ENCODE assay signal across 19 cellular contexts in genomic region chr5:10580531-10581423, GRCh38. TPM values are rescaled to one million over a fixed set of nuclear protein-coding genes. Genes with fewer than 3 reads are reported as not detected.
DNase-seq lines count a peak whose midpoint lies in the region; ATAC-seq and TF ChIP-seq lines count a peak whose summit lies in the region.
"Had no signal": no experiment of that assay in that cellular context is flagged by ENCODE, and none has a peak within 500 bp of the region (broad histone marks: within the 10 kb centered on the region; RNA-seq: fewer than 3 reads in every experiment).

No MANE protein-coding gene starts in this region.

- CTCF ChIA-PET in activated CD8-positive, alpha-beta memory T cell treated with anti-CD3 and anti-CD28 coated beads, Interleukin-2, amount 10 ng/mL, durations not matched to agents 7 days and 5 days (lab: Charles Lee) = interaction anchor here (0.9 kb wide), 1 partner anchor 10 kb away, joined by 3 read pairs; no protein-coding TSS in a partner anchor

- H3K18ac ChIP-seq in neuronal stem cell (ENCODE audit: low read length) = peak overlapping the region; percentile 69

- H3K23ac ChIP-seq in neuronal stem cell (ENCODE audit: low read depth, low read length, poor library complexity) = peak overlapping the region; percentile 56

- peaks cover 7% of the 10 kb centered on the region for H3K27me3 Mint-ChIP-seq in stimulated activated naive CD8-positive, alpha-beta T cell treated with anti-CD3 and anti-CD28 coated beads, Interleukin-15, Interleukin-2, amounts not matched to agents 100 ng/mL and 50 ng/mL, for 24 hours
- H3K27me3 Mint-ChIP-seq in activated CD8-positive, alpha-beta memory T cell treated with anti-CD3 and anti-CD28 coated beads, Interleukin-2, amount 10 ng/mL, durations not matched to agents 7 days and 5 days = peaks cover 14% of the 10 kb centered on the region

- H3K9me3 ChIP-seq in neuronal stem cell (replicated peaks in 1 of 2; ENCODE audit: control insufficient read depth in 2 of 2, insufficient read depth in 1 of 2, low read depth in 1 of 2, low read length in 2 of 2) = peaks cover 2 to 3% of the 10 kb centered on the region in 2 donors
- H3K9me3 ChIP-seq in ovary = no peaks in the 10 kb centered on the region
- H3K9me3 ChIP-seq: mucosa of descending colon had no signal

- no peak overlapping the region for H3K4me3 ChIP-seq in neuronal stem cell (ENCODE audit: low read length in 2 of 2)
- no peak overlapping the region for H3K4me3 ChIP-seq in ovary
- H3K4me3 ChIP-seq: hepatocyte, mucosa of descending colon had no signal

- no CpG with 5 or more reads among the region's 9 CpGs for WGBS in neuronal stem cell (ENCODE audit: extremely low coverage in 2 of 2, insufficient read length in 2 of 2, insufficient replicate concordance in 1 of 2), 2 donors
- WGBS in ovary, 3 donors = 87 to 91% (median 90%) methylated on average over 9 of the region's 9 CpGs

- H3K4me1 Mint-ChIP-seq in stimulated activated naive CD8-positive, alpha-beta T cell treated with anti-CD3 and anti-CD28 coated beads, Interleukin-15, Interleukin-2, amounts not matched to agents 100 ng/mL and 50 ng/mL, for 24 hours (ENCODE audit: low read depth) = peaks cover 88% of the 10 kb centered on the region
- H3K4me1 Mint-ChIP-seq in activated CD8-positive, alpha-beta memory T cell treated with anti-CD3 and anti-CD28 coated beads, Interleukin-2, amount 10 ng/mL, durations not matched to agents 7 days and 5 days = peaks cover 57% of the 10 kb centered on the region

- TF ChIP-seq EP300 in ovary (IDR thresholded peaks at IDR 0.05) = no peak

- no peak overlapping the region for H3K4ac ChIP-seq in neuronal stem cell (ENCODE audit: low read length)

- no peak for TF ChIP-seq POLR2A in ovary (IDR thresholded peaks at IDR 0.05)

- H3K27ac Mint-ChIP-seq in stimulated activated naive CD8-positive, alpha-beta T cell treated with anti-CD3 and anti-CD28 coated beads, Interleukin-15, Interleukin-2, amounts not matched to agents 100 ng/mL and 50 ng/mL, for 24 hours = peak overlapping the region; percentile 8
- no peak overlapping the region for H3K27ac Mint-ChIP-seq in activated CD8-positive, alpha-beta memory T cell treated with anti-CD3 and anti-CD28 coated beads, Interleukin-2, amount 10 ng/mL, durations not matched to agents 7 days and 5 days
- H3K27ac Mint-ChIP-seq: activated CD4-positive, alpha-beta T cell treated with anti-CD3 and anti-CD28 coated beads for 36 hours had no signal

- no peaks in the 10 kb centered on the region for H3K27me3 ChIP-seq in neuronal stem cell (ENCODE audit: control insufficient read depth in 3 of 3, insufficient read depth in 3 of 3, low read depth in 1 of 3, low read length in 3 of 3)
- no peaks in the 10 kb centered on the region for H3K27me3 ChIP-seq in ovary
- H3K27me3 ChIP-seq: hepatocyte had no signal

- H3K27ac ChIP-seq in neuronal stem cell (replicated peaks; ENCODE audit: low read length) = no peak overlapping the region
- H3K27ac ChIP-seq in ovary = no peak overlapping the region
- H3K27ac ChIP-seq: foreskin keratinocyte, hepatocyte had no signal

- H4K8ac ChIP-seq in neuronal stem cell (ENCODE audit: low read depth, low read length) = no peak overlapping the region

- H3K4me1 ChIP-seq in neuronal stem cell (ENCODE audit: control insufficient read depth in 2 of 2, insufficient read depth in 1 of 2, low read depth in 1 of 2, low read length in 2 of 2) (peaks cover 8 to 11% of the 10 kb centered on the region in 2 donors), ovary (ENCODE audit: insufficient read depth) (no peaks in the 10 kb centered on the region)
- H3K4me1 ChIP-seq: foreskin keratinocyte had no signal

- peak overlapping the region; percentile 14 for H3K9ac ChIP-seq in neuronal stem cell (ENCODE audit: low read depth, low read length, poor library complexity)

- no peaks in the 10 kb centered on the region for H3K9me3 Mint-ChIP-seq in stimulated activated naive CD8-positive, alpha-beta T cell treated with anti-CD3 and anti-CD28 coated beads, Interleukin-15, Interleukin-2, amounts not matched to agents 100 ng/mL and 50 ng/mL, for 24 hours
- H3K9me3 Mint-ChIP-seq in activated CD8-positive, alpha-beta memory T cell treated with anti-CD3 and anti-CD28 coated beads, Interleukin-2, amount 10 ng/mL, durations not matched to agents 7 days and 5 days (ENCODE audit: low read depth) = no peaks in the 10 kb centered on the region
- H3K9me3 Mint-ChIP-seq: central memory CD8-positive, alpha-beta T cell had no signal

- no peak overlapping the region for H3K4me2 ChIP-seq in neuronal stem cell (ENCODE audit: insufficient read depth, low read length, poor library complexity, severe bottlenecking)
- H3K4me2 ChIP-seq: hepatocyte had no signal

- intact Hi-C loops in ovary (cut with DNase I) = no loop called here

- H3K14ac ChIP-seq in neuronal stem cell (ENCODE audit: low read length) = no peak overlapping the region

- no peak for DNase-seq in stimulated activated naive CD8-positive, alpha-beta T cell treated with anti-CD3 and anti-CD28 coated beads, Interleukin-15, Interleukin-2, amounts not matched to agents 100 U/mL and 50 U/mL, for 24 hours
- DNase-seq in activated CD8-positive, alpha-beta memory T cell treated with anti-CD3 and anti-CD28 coated beads, Interleukin-2, amount 10 ng/mL, durations not matched to agents 7 days and 5 days = peak; percentile 19
- DNase-seq in neuronal stem cell (ENCODE audit: low spot score) (no peak), NCI-H774 (lab: John Stamatoyannopoulos, UW) (no peak), ovary (no peak), NCI-H226 (no peak)
- DNase-seq: activated CD4-positive, alpha-beta T cell treated with anti-CD3 and anti-CD28 coated beads for 36 hours; activated naive CD4-positive, alpha-beta T cell; erythroblast; left ventricle myocardium superior; NCI-H1092 treated with DMSO at 0.1 percent for 48 hours; NCI-H2029 treated with DMSO at 0.1 percent for 48 hours; stimulated activated CD4-positive, alpha-beta T cell treated with anti-CD3 and anti-CD28 coated beads, Interleukin-4, amount 100 ng/mL, for 4 hours had no signal

- no peak overlapping the region for H2BK12ac ChIP-seq in neuronal stem cell (ENCODE audit: low read length)

- peak overlapping the region; percentile 13 for H2BK120ac ChIP-seq in neuronal stem cell (ENCODE audit: low read depth, low read length)

- no peaks in the 10 kb centered on the region for H3K79me1 ChIP-seq in neuronal stem cell (ENCODE audit: low read depth, low read length)

- no peak overlapping the region for H4K91ac ChIP-seq in neuronal stem cell (ENCODE audit: low read depth, low read length, poor library complexity)

- no peak overlapping the region for H2BK5ac ChIP-seq in neuronal stem cell (ENCODE audit: low read length)

- H3K36me3 Mint-ChIP-seq in stimulated activated naive CD8-positive, alpha-beta T cell treated with anti-CD3 and anti-CD28 coated beads, Interleukin-15, Interleukin-2, amounts not matched to agents 100 ng/mL and 50 ng/mL, for 24 hours (ENCODE audit: low read depth) = peaks cover 18% of the 10 kb centered on the region
- H3K36me3 Mint-ChIP-seq in activated CD8-positive, alpha-beta memory T cell treated with anti-CD3 and anti-CD28 coated beads, Interleukin-2, amount 10 ng/mL, durations not matched to agents 7 days and 5 days = peaks cover 2% of the 10 kb centered on the region

- no peak for TF ChIP-seq CTCF in ovary (IDR thresholded peaks at IDR 0.05)

- peak overlapping the region; percentile 36 for H3K4me3 Mint-ChIP-seq in stimulated activated naive CD8-positive, alpha-beta T cell treated with anti-CD3 and anti-CD28 coated beads, Interleukin-15, Interleukin-2, amounts not matched to agents 100 ng/mL and 50 ng/mL, for 24 hours
- H3K4me3 Mint-ChIP-seq in activated CD8-positive, alpha-beta memory T cell treated with anti-CD3 and anti-CD28 coated beads, Interleukin-2, amount 10 ng/mL, durations not matched to agents 7 days and 5 days = no peak overlapping the region
- H3K4me3 Mint-ChIP-seq: activated CD4-positive, alpha-beta T cell treated with anti-CD3 and anti-CD28 coated beads for 36 hours; central memory CD8-positive, alpha-beta T cell had no signal

- no peak overlapping the region for H2AFZ ChIP-seq in neuronal stem cell (ENCODE audit: low read length)
- H2AFZ ChIP-seq: hepatocyte had no signal

- no peak for ATAC-seq in stimulated activated naive CD8-positive, alpha-beta T cell treated with anti-CD3 and anti-CD28 coated beads, Interleukin-15, Interleukin-2, amounts not matched to agents 100 U/mL and 50 U/mL, for 24 hours
- no peak for ATAC-seq in activated CD8-positive, alpha-beta memory T cell treated with anti-CD3 and anti-CD28 coated beads, Interleukin-2, amount 10 ng/mL, durations not matched to agents 7 days and 5 days
- ATAC-seq in HG02763 (IDR thresholded peaks at IDR 0.05; ENCODE audit: unreplicated experiment) = no peak
- ATAC-seq: mucosa of descending colon had no signal

- H3K36me3 ChIP-seq in neuronal stem cell (replicated peaks in 1 of 2; ENCODE audit: control insufficient read depth in 2 of 2, insufficient read depth in 2 of 2, low read length in 2 of 2) (no peaks in the 10 kb centered on the region), ovary (no peaks in the 10 kb centered on the region)

- H2AK5ac ChIP-seq in neuronal stem cell (ENCODE audit: low read depth, low read length) = no peak overlapping the region

- H2BK15ac ChIP-seq in neuronal stem cell (ENCODE audit: low read length) = no peak overlapping the region

RNA-seq across cellular contexts. Expression of gene ANKRD33B, which starts 16.9 kb away (rescaled TPM):
- total RNA-seq in activated CD8-positive, alpha-beta memory T cell treated with anti-CD3 and anti-CD28 coated beads, Interleukin-2, amount 10 ng/mL, durations not matched to agents 7 days and 5 days = 10 to 100 TPM in 1 of 2 experiments, 1 to 10 TPM in 1; 6.8 to 13.8 TPM
- polyA plus RNA-seq in neuronal stem cell (2013, experiment 1 of 2) = 4.1 TPM
- 4.5 TPM for polyA plus RNA-seq in neuronal stem cell (2013, experiment 2 of 2)
- total RNA-seq in ovary = 10 to 100 TPM in 1 of 7 donors, 1 to 10 TPM in 3, under 1 TPM in 3; 0.65 to 13.3 (median 2.3) TPM
- polyA plus RNA-seq in ovary = 1 to 10 TPM in 1 of 2 donors, under 1 TPM in 1; 0.85 to 1.9 TPM
